In the genomic region with DNA sequence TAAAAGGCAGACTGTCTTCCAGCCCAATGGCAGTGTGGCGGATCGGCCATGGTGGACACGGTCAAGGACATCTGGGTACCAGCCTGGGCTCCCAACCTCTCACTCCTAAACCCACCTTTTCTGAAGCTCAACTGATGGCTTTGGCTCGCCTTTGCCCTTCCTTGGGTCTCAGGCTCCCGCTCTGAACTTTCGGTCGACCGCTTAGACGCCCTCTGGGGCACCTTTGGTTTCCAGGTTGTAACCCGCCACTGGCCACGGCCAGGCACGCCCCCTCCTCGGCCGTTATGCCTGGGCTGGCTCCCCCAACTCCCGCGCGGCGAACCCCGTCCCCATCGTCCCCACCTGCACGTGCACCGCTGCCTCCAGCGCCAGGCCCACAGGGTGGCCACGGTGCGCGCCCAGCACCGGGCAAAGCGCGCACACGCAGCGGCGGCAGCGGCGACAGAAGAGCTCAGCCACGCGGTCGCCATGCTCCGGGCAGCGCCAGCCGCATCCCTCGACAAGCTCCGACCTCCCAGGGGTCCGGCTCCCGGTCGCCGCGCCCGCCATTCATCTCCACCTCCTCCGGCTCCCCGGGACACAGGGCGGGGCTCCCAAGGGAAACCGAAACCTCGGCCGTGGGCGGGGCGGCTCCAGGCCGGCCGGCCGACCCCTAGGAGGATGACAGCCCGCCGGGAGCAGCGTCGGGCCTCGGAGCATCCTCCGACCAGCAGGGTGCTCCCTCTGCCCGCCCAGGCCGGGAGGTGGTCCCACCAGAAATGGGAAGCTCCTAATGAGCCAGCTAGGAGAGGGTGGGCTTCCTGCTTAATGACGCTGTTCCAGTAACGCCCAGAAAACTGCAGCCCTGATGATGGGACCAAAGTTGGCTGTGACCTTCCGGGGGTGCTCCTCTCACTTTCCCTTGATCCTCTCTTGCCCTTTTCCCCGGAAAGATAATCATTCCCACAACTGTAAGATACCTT, we compare ENCODE assay signal across 1 cellular context.
TF ChIP-seq lines count a peak whose summit lies in the region.

A gene with protein sequence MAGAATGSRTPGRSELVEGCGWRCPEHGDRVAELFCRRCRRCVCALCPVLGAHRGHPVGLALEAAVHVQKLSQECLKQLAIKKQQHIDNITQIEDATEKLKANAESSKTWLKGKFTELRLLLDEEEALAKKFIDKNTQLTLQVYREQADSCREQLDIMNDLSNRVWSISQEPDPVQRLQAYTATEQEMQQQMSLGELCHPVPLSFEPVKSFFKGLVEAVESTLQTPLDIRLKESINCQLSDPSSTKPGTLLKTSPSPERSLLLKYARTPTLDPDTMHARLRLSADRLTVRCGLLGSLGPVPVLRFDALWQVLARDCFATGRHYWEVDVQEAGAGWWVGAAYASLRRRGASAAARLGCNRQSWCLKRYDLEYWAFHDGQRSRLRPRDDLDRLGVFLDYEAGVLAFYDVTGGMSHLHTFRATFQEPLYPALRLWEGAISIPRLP (minus strand): TSS at position 583 of the 962 bp plus-strand sequence. CDS start 34 bp downstream, at position 549.

TF ChIP-seq in GM12878, 131 proteins besides CTCF, POLR2A, EP300 and RAD21 (continued from another document and continues in another):
- TF ChIP-seq EGR1 (IDR thresholded peaks at IDR 0.05; ENCODE audit: borderline replicate concordance in 1 of 2, low read depth in 2 of 2, low read length in 2 of 2) = peak in 1 of 2 experiments; percentile 50; a peak in 1 of 3 replicates
- TF ChIP-seq TAF1 (IDR thresholded peaks at IDR 0.05; ENCODE audit: borderline replicate concordance, low read depth, low read length) = no peak; the same call in 1 of the 2 replicates
- TF ChIP-seq POU2F2 (IDR thresholded peaks at IDR 0.05; ENCODE audit: borderline replicate concordance, low read depth, low read length) = no peak
- TF ChIP-seq, protein P1, sequence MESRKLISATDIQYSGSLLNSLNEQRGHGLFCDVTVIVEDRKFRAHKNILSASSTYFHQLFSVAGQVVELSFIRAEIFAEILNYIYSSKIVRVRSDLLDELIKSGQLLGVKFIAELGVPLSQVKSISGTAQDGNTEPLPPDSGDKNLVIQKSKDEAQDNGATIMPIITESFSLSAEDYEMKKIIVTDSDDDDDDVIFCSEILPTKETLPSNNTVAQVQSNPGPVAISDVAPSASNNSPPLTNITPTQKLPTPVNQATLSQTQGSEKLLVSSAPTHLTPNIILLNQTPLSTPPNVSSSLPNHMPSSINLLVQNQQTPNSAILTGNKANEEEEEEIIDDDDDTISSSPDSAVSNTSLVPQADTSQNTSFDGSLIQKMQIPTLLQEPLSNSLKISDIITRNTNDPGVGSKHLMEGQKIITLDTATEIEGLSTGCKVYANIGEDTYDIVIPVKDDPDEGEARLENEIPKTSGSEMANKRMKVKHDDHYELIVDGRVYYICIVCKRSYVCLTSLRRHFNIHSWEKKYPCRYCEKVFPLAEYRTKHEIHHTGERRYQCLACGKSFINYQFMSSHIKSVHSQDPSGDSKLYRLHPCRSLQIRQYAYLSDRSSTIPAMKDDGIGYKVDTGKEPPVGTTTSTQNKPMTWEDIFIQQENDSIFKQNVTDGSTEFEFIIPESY (IDR thresholded peaks at IDR 0.05) = no peak
- TF ChIP-seq ZBTB4 (CRISPR knock-in tag; IDR thresholded peaks at IDR 0.05) = no peak
- no peak for TF ChIP-seq PAX8 (IDR thresholded peaks at IDR 0.05)
- no peak; the same call in 1 of the 2 replicates for TF ChIP-seq GABPA (IDR thresholded peaks at IDR 0.05; ENCODE audit: low read depth)
- TF ChIP-seq ZNF384 (IDR thresholded peaks at IDR 0.05; ENCODE audit: borderline replicate concordance, low read depth, low read length) = no peak
- TF ChIP-seq SMC3 (IDR thresholded peaks at IDR 0.05; ENCODE audit: borderline replicate concordance, low read length) = no peak
- TF ChIP-seq NFXL1 (IDR thresholded peaks at IDR 0.05; ENCODE audit: borderline replicate concordance) = peak; percentile 88; the same call in 1 of the 2 replicates
- no peak for TF ChIP-seq NFYA (IDR thresholded peaks at IDR 0.05; ENCODE audit: borderline replicate concordance, low read depth, low read length)
- TF ChIP-seq, protein P2, sequence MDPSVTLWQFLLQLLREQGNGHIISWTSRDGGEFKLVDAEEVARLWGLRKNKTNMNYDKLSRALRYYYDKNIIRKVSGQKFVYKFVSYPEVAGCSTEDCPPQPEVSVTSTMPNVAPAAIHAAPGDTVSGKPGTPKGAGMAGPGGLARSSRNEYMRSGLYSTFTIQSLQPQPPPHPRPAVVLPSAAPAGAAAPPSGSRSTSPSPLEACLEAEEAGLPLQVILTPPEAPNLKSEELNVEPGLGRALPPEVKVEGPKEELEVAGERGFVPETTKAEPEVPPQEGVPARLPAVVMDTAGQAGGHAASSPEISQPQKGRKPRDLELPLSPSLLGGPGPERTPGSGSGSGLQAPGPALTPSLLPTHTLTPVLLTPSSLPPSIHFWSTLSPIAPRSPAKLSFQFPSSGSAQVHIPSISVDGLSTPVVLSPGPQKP (IDR thresholded peaks at IDR 0.05; ENCODE audit: low read depth, low read length) = no peak
- no peak for TF ChIP-seq TBL1XR1 (IDR thresholded peaks at IDR 0.05; ENCODE audit: low read depth, low read length)
- TF ChIP-seq CEBPB (IDR thresholded peaks at IDR 0.05; ENCODE audit: borderline replicate concordance in 1 of 2, low read depth in 2 of 2, low read length in 2 of 2) = no peak
- no peak for TF ChIP-seq RAD51 (IDR thresholded peaks at IDR 0.05)
- TF ChIP-seq MEF2B (IDR thresholded peaks at IDR 0.05; ENCODE audit: partially characterized antibody, poor library complexity, severe bottlenecking) = peak; percentile 65
- no peak for TF ChIP-seq KDM1A (IDR thresholded peaks at IDR 0.05; ENCODE audit: borderline replicate concordance)
- no peak for TF ChIP-seq ZNF24 (IDR thresholded peaks at IDR 0.05)
- no peak for TF ChIP-seq MYB (IDR thresholded peaks at IDR 0.05; ENCODE audit: borderline replicate concordance, low read depth, low read length)
- TF ChIP-seq CBX5 (IDR thresholded peaks at IDR 0.05; ENCODE audit: low read depth) = no peak
- TF ChIP-seq IRF4 (IDR thresholded peaks at IDR 0.05; ENCODE audit: low read depth, low read length) = no peak
- no peak for TF ChIP-seq HCFC1 (IDR thresholded peaks at IDR 0.05; ENCODE audit: low read length)
- 0 out of 2 replicates have a peak, but pooled peaks have one; percentile 45 for TF ChIP-seq SMARCA5 (IDR thresholded peaks at IDR 0.05)
- TF ChIP-seq STAT1 (conservative IDR thresholded peaks at IDR 0.05) = no peak
- no peak for TF ChIP-seq HDAC2 (IDR thresholded peaks at IDR 0.05)
- no peak for TF ChIP-seq ETV6 (conservative IDR thresholded peaks at IDR 0.05 in 1 of 2, IDR thresholded peaks at IDR 0.05 in 1 of 2; ENCODE audit: borderline replicate concordance in 1 of 2, low read depth in 1 of 2)
- TF ChIP-seq MAX (IDR thresholded peaks at IDR 0.05; ENCODE audit: low read depth, low read length) = no peak
- TF ChIP-seq, protein P3, sequence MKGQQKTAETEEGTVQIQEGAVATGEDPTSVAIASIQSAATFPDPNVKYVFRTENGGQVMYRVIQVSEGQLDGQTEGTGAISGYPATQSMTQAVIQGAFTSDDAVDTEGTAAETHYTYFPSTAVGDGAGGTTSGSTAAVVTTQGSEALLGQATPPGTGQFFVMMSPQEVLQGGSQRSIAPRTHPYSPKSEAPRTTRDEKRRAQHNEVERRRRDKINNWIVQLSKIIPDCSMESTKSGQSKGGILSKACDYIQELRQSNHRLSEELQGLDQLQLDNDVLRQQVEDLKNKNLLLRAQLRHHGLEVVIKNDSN (IDR thresholded peaks at IDR 0.05; ENCODE audit: borderline replicate concordance, extremely low read length, insufficient read depth, low read depth, low read length) = no peak
- 0 out of 2 replicates have a peak, but pooled peaks have one; percentile 35 for TF ChIP-seq PKNOX1 (IDR thresholded peaks at IDR 0.05)
- no peak for TF ChIP-seq MXI1 (IDR thresholded peaks at IDR 0.05; ENCODE audit: low read depth, low read length)
- TF ChIP-seq BCL11A (IDR thresholded peaks at IDR 0.05; ENCODE audit: low read depth, low read length) = no peak
- TF ChIP-seq, protein P4, sequence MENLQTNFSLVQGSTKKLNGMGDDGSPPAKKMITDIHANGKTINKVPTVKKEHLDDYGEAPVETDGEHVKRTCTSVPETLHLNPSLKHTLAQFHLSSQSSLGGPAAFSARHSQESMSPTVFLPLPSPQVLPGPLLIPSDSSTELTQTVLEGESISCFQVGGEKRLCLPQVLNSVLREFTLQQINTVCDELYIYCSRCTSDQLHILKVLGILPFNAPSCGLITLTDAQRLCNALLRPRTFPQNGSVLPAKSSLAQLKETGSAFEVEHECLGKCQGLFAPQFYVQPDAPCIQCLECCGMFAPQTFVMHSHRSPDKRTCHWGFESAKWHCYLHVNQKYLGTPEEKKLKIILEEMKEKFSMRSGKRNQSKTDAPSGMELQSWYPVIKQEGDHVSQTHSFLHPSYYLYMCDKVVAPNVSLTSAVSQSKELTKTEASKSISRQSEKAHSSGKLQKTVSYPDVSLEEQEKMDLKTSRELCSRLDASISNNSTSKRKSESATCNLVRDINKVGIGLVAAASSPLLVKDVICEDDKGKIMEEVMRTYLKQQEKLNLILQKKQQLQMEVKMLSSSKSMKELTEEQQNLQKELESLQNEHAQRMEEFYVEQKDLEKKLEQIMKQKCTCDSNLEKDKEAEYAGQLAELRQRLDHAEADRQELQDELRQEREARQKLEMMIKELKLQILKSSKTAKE (IDR thresholded peaks at IDR 0.05; ENCODE audit: low read depth, poor library complexity, severe bottlenecking) = no peak
- peak; percentile 90 for TF ChIP-seq IKZF1 (conservative IDR thresholded peaks at IDR 0.05)
- TF ChIP-seq ATF3 (IDR thresholded peaks at IDR 0.05; ENCODE audit: borderline replicate concordance, extremely low read depth, low read depth, low read length) = no peak
- TF ChIP-seq CBFB (IDR thresholded peaks at IDR 0.05; ENCODE audit: low read depth) = no peak
- no peak for TF ChIP-seq SIX5 (IDR thresholded peaks at IDR 0.05; ENCODE audit: low read depth, low read length, severe bottlenecking)
- no peak for TF ChIP-seq E4F1 (IDR thresholded peaks at IDR 0.05; ENCODE audit: borderline replicate concordance, partially characterized antibody)
- TF ChIP-seq, protein P5, sequence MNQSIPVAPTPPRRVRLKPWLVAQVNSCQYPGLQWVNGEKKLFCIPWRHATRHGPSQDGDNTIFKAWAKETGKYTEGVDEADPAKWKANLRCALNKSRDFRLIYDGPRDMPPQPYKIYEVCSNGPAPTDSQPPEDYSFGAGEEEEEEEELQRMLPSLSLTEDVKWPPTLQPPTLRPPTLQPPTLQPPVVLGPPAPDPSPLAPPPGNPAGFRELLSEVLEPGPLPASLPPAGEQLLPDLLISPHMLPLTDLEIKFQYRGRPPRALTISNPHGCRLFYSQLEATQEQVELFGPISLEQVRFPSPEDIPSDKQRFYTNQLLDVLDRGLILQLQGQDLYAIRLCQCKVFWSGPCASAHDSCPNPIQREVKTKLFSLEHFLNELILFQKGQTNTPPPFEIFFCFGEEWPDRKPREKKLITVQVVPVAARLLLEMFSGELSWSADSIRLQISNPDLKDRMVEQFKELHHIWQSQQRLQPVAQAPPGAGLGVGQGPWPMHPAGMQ (IDR thresholded peaks at IDR 0.05; ENCODE audit: borderline replicate concordance) = no peak
- TF ChIP-seq TARDBP (IDR thresholded peaks at IDR 0.05; ENCODE audit: borderline replicate concordance) = no peak
- no peak for TF ChIP-seq HDAC6 (IDR thresholded peaks at IDR 0.05; ENCODE audit: unreplicated experiment)
- TF ChIP-seq IKZF2 (IDR thresholded peaks at IDR 0.05) = peak; percentile 59 to 81
- TF ChIP-seq ATF7 (IDR thresholded peaks at IDR 0.05; ENCODE audit: low read depth) = no peak
